Comparison of ENCODE assay signal across 10 cellular contexts in genomic region chr1:41380195-41380594, GRCh38. TPM values are rescaled to one million over a fixed set of nuclear protein-coding genes. Genes with fewer than 3 reads are reported as not detected.
A peak's percentile ranks its signal among the peaks of the same experiment; 100 is the strongest.
DNase-seq lines count a peak whose midpoint lies in the region; ATAC-seq and TF ChIP-seq lines count a peak whose summit lies in the region.
"Had no signal": no experiment of that assay in that cellular context is flagged by ENCODE, and none has a peak within 500 bp of the region (broad histone marks: within the 10 kb centered on the region; RNA-seq: fewer than 3 reads in every experiment).

No MANE protein-coding gene starts in this region.

- H2BK15ac ChIP-seq in mesenchymal stem cell (ENCODE audit: low read depth, poor library complexity, severe bottlenecking), result no peak overlapping the region

- 87% methylated on average over 2 of the region's 2 CpGs for WGBS in mesenchymal stem cell

- TF ChIP-seq CTCF in RWPE1 (conservative IDR thresholded peaks at IDR 0.05; ENCODE audit: low read depth) (no peak), thoracic aorta (IDR thresholded peaks at IDR 0.05) (no peak)

- no peak overlapping the region for H2BK5ac ChIP-seq in mesenchymal stem cell (ENCODE audit: low read depth, low read length, poor library complexity, severe bottlenecking)

- peaks cover 23 to 68% of the 10 kb centered on the region in 2 experiments for H3K27me3 ChIP-seq in mesenchymal stem cell (ENCODE audit: control insufficient read depth in 1 of 2, insufficient read depth in 1 of 2, low read length in 2 of 2)
- no peaks in the 10 kb centered on the region for H3K27me3 ChIP-seq in thoracic aorta (replicated peaks; ENCODE audit: insufficient read depth)

- DNase-seq in activated T-cell treated with anti-CD3 and anti-CD28 coated beads, Interleukin-2, amount 50 U/mL, for 4 hours, result no peak
- DNase-seq in activated T-cell treated with anti-CD3 and anti-CD28 coated beads for 4 hours (no peak), RWPE1 (ENCODE audit: low spot score) (no peak), mesenchymal stem cell (no peak), thoracic aorta (ENCODE audit: low spot score) (no peak), NCI-H187 treated with DMSO at 0.1 percent for 48 hours (lab: John Stamatoyannopoulos, UW) (no peak), kidney tubule cell (ENCODE audit: low spot score) (no peak)
- DNase-seq: stimulated activated CD4-positive, alpha-beta T cell treated with anti-CD3 and anti-CD28 coated beads, Interleukin-15, amount 100 ng/mL, for 24 hours had no signal

- no peak overlapping the region for H3K14ac ChIP-seq in mesenchymal stem cell (ENCODE audit: low read length in 2 of 2)

- H3K9me3 ChIP-seq in mesenchymal stem cell (ENCODE audit: control insufficient read depth, low read length) (no peaks in the 10 kb centered on the region), thoracic aorta (no peaks in the 10 kb centered on the region)

- POLR2A ChIA-PET in RWPE1 (lab: Yijun Ruan, JAX; ENCODE audit: low non-redundant PET), result interaction anchor here (0.6 to 0.7 kb wide), 2 partner anchors 13 to 51 kb away, joined by 3 to 5 read pairs; no protein-coding TSS in a partner anchor

- H3K27ac ChIP-seq in RWPE1, result peak overlapping the region; percentile 91
- no peak overlapping the region for H3K27ac ChIP-seq in mesenchymal stem cell (ENCODE audit: low read length, poor library complexity, severe bottlenecking)
- peak overlapping the region; percentile 96 to 98 for H3K27ac ChIP-seq in thoracic aorta

- no peak overlapping the region for H3K4ac ChIP-seq in mesenchymal stem cell (ENCODE audit: low read depth in 1 of 2, low read length in 2 of 2)

- H4K8ac ChIP-seq in mesenchymal stem cell (ENCODE audit: low read length), result peak overlapping the region; percentile 20

- H3K4me1 ChIP-seq in mesenchymal stem cell (ENCODE audit: control insufficient read depth, insufficient read depth, low read depth, low read length) (peaks cover 20% of the 10 kb centered on the region), thoracic aorta (ENCODE audit: control insufficient read depth in 1 of 2, low read depth in 2 of 2) (peaks cover 13 to 30% of the 10 kb centered on the region in 2 donors)

- no peak for ATAC-seq in activated T-cell treated with anti-CD3 and anti-CD28 coated beads, Interleukin-2, amount 50 U/mL, for 4 hours
- no peak for ATAC-seq in thoracic aorta (ENCODE audit: insufficient number of reproducible peaks, low FRiP score, low read depth)
- ATAC-seq in HG02981 (IDR thresholded peaks at IDR 0.05; ENCODE audit: unreplicated experiment), result no peak

- no peak overlapping the region for H2AK5ac ChIP-seq in mesenchymal stem cell (ENCODE audit: low read length, severe bottlenecking)

- H3K4me3 ChIP-seq in mesenchymal stem cell (ENCODE audit: insufficient read depth in 1 of 2, low read depth in 1 of 2, low read length in 2 of 2) (no peak overlapping the region), thoracic aorta (no peak overlapping the region)

- H3K79me1 ChIP-seq in mesenchymal stem cell (replicated peaks; ENCODE audit: low read length, poor library complexity, severe bottlenecking), result no peaks in the 10 kb centered on the region

- H3K18ac ChIP-seq in mesenchymal stem cell (ENCODE audit: low read depth in 1 of 2, low read length in 2 of 2), result no peak overlapping the region

- peak overlapping the region; percentile 45 for H3K4me3 Mint-ChIP-seq in activated T-cell treated with anti-CD3 and anti-CD28 coated beads, Interleukin-2, amount 50 U/mL, for 4 hours

- peaks cover 10% of the 10 kb centered on the region for H3K4me1 Mint-ChIP-seq in activated T-cell treated with anti-CD3 and anti-CD28 coated beads, Interleukin-2, amount 50 U/mL, for 4 hours (ENCODE audit: low read depth)

- no peak overlapping the region for H2BK12ac ChIP-seq in mesenchymal stem cell (ENCODE audit: low read length in 2 of 2)

- H3K23ac ChIP-seq in mesenchymal stem cell (ENCODE audit: low read length in 2 of 2), result no peak overlapping the region

- H4K91ac ChIP-seq in mesenchymal stem cell (ENCODE audit: low read length), result peak overlapping the region; percentile 18

- H3K4me2 ChIP-seq in mesenchymal stem cell (ENCODE audit: low read length, poor library complexity, severe bottlenecking), result no peak overlapping the region

- CTCF ChIA-PET in RWPE1 (lab: Yijun Ruan, JAX), result interaction anchor here (0.6 to 1.3 kb wide), 2 partner anchors 53 to 97 kb away, joined by 6 read pairs; no protein-coding TSS in a partner anchor

- H2AFZ ChIP-seq in mesenchymal stem cell (ENCODE audit: low read depth, low read length), result no peak overlapping the region

- H3K36me3 ChIP-seq in mesenchymal stem cell (ENCODE audit: control insufficient read depth in 1 of 2, insufficient read depth in 2 of 2, low read depth in 1 of 2, low read length in 2 of 2) (peaks cover 0 to 11% of the 10 kb centered on the region in 2 experiments), thoracic aorta (no peaks in the 10 kb centered on the region)

- H2BK120ac ChIP-seq in mesenchymal stem cell (ENCODE audit: low read depth, low read length), result no peak overlapping the region

- H3K36me3 Mint-ChIP-seq in activated T-cell treated with anti-CD3 and anti-CD28 coated beads, Interleukin-2, amount 50 U/mL, for 4 hours (ENCODE audit: insufficient read depth), result no peaks in the 10 kb centered on the region

- no peak overlapping the region for H3K9ac ChIP-seq in mesenchymal stem cell (ENCODE audit: low read length)

- peaks cover 61% of the 10 kb centered on the region for H3K27me3 Mint-ChIP-seq in activated T-cell treated with anti-CD3 and anti-CD28 coated beads, Interleukin-2, amount 50 U/mL, for 4 hours (ENCODE audit: low read depth)

- no peaks in the 10 kb centered on the region for H3K9me3 Mint-ChIP-seq in activated T-cell treated with anti-CD3 and anti-CD28 coated beads, Interleukin-2, amount 50 U/mL, for 4 hours

RNA-seq across cellular contexts. Expression of gene FOXO6, which starts 19.0 kb away (rescaled TPM):
- total RNA-seq in activated T-cell treated with anti-CD3 and anti-CD28 coated beads, Interleukin-2, amount 50 U/mL, for 4 hours, result under 1 TPM in 2 of 3 donors, not detected in 1; 0.20 to 0.22 TPM
- 0.59 TPM for polyA plus RNA-seq in mesenchymal stem cell (2013, experiment 1 of 2)
- 0.71 TPM for polyA plus RNA-seq in mesenchymal stem cell (2013, experiment 2 of 2)
- total RNA-seq in thoracic aorta, result 1 to 10 TPM in 1 of 2 donors, not detected in 1; 3.8 TPM
- total RNA-seq: osteoblast had no signal
